In genomic region chr9:129458663-129459549, GRCh38 we compare ENCODE assay signal across 8 cellular contexts.
DNase-seq lines count a peak whose midpoint lies in the region; ATAC-seq and TF ChIP-seq lines count a peak whose summit lies in the region.

No MANE protein-coding gene starts in this region.

- H3K9me3 ChIP-seq in SK-N-SH (no peaks in the 10 kb centered on the region), aorta (ENCODE audit: control insufficient read depth, low read length) (no peaks in the 10 kb centered on the region)

- no peaks in the 10 kb centered on the region for H3K36me3 Mint-ChIP-seq in natural killer cell treated with Interleukin-12 subunit alpha and Interleukin-12 subunit beta and Interleukin-15 and Interleukin-18, amount 100 ng/mL, for 72 hours

- POLR2A ChIA-PET in SK-N-SH (lab: Yijun Ruan, JAX) = interaction anchor here (0.7 to 3.7 kb wide), 19 partner anchors 23 to 284 kb away, joined by 3 to 62 read pairs (median 6); partner anchors contain the start of genes IER5L and NTMT1

- H3F3A ChIP-seq in SK-N-SH (replicated peaks; ENCODE audit: insufficient read depth) = peaks cover 20% of the 10 kb centered on the region

- peak overlapping the region; percentile 25 for H3K4me3 Mint-ChIP-seq in natural killer cell treated with Interleukin-12 subunit alpha and Interleukin-12 subunit beta and Interleukin-15 and Interleukin-18, amount 100 ng/mL, for 72 hours

- DNase-seq in activated CD4-positive, CD25-positive, alpha-beta regulatory T cell treated with anti-CD3 and anti-CD28 coated beads, Interleukin-2, amount 50 U/mL, for 72 hours = peak; percentile 49
- DNase-seq in SK-N-SH (peak; percentile 90), dorsolateral prefrontal cortex (peak in 8 of 10 donors; percentile 52 to 80 (median 74)), aorta (peak; percentile 78 to 90), RPMI8226 (no peak)
- no peak for DNase-seq in natural killer cell treated with Interleukin-12 subunit alpha and Interleukin-12 subunit beta and Interleukin-15 and Interleukin-18, amount 100 ng/mL, for 72 hours (ENCODE audit: low spot score)

- H3K9ac ChIP-seq in SK-N-SH = no peak overlapping the region

- CTCF ChIA-PET in SK-N-SH (lab: Yijun Ruan, JAX) = interaction anchor here (0.7 to 4.5 kb wide), 10 partner anchors 9 to 320 kb away, joined by 3 to 28 read pairs (median 4); no protein-coding TSS in a partner anchor

- ATAC-seq in activated CD4-positive, CD25-positive, alpha-beta regulatory T cell treated with anti-CD3 and anti-CD28 coated beads, Interleukin-2, amount 50 U/mL, for 24 hours = no peak
- no peak for ATAC-seq in natural killer cell treated with Interleukin-12 subunit alpha and Interleukin-12 subunit beta and Interleukin-15 and Interleukin-18, amount 100 ng/mL, for 72 hours
- peak; percentile 51 for ATAC-seq in aorta (ENCODE audit: low FRiP score)
- ATAC-seq in HG03045 (IDR thresholded peaks at IDR 0.05; ENCODE audit: unreplicated experiment) = no peak

- H3K4me2 ChIP-seq in SK-N-SH = peak overlapping the region; percentile 71; the same call in 1 of the 2 replicates

- TF ChIP-seq CTCF in SK-N-SH (IDR thresholded peaks at IDR 0.05) = no peak
- peak in 1 of 56 donors; percentile 4 for TF ChIP-seq CTCF in dorsolateral prefrontal cortex (IDR thresholded peaks at IDR 0.05 in 54 of 56, conservative IDR thresholded peaks at IDR 0.05 in 2 of 56; ENCODE audit: low read depth in 1 of 56, partially characterized antibody in 56 of 56)

- H3K36me3 ChIP-seq in SK-N-SH (replicated peaks in 1 of 2; ENCODE audit: control insufficient read depth in 1 of 2, insufficient read depth in 2 of 2, low read length in 1 of 2) = no peaks in the 10 kb centered on the region
- no peaks in the 10 kb centered on the region for H3K36me3 ChIP-seq in aorta (ENCODE audit: control insufficient read depth in 1 of 2, insufficient read depth in 2 of 2, low read length in 1 of 2)

- TF ChIP-seq EP300 in SK-N-SH (IDR thresholded peaks at IDR 0.05; ENCODE audit: borderline replicate concordance in 1 of 2, low read depth in 1 of 2, low read length in 1 of 2) = peak in 1 of 2 experiments; percentile 68; a peak in 1 of 4 replicates

- H3K4me1 ChIP-seq in SK-N-SH (ENCODE audit: control insufficient read depth in 1 of 2, insufficient read depth in 2 of 2, low read depth in 1 of 2, low read length in 1 of 2) = peaks cover 30 to 43% of the 10 kb centered on the region in 2 experiments; a peak in 3 of 4 replicates
- no peaks in the 10 kb centered on the region for H3K4me1 ChIP-seq in aorta (ENCODE audit: control insufficient read depth in 1 of 2, insufficient read depth in 2 of 2, low read length in 2 of 2)

- H4K20me1 ChIP-seq in SK-N-SH (ENCODE audit: insufficient read depth) = no peaks in the 10 kb centered on the region

- H3K4me1 Mint-ChIP-seq in natural killer cell treated with Interleukin-12 subunit alpha and Interleukin-12 subunit beta and Interleukin-15 and Interleukin-18, amount 100 ng/mL, for 72 hours (ENCODE audit: low read depth in 2 of 2) = peaks cover 26 to 37% of the 10 kb centered on the region in 2 donors

- TF ChIP-seq RAD21 in SK-N-SH (IDR thresholded peaks at IDR 0.05; ENCODE audit: low read length) = peak; percentile 21

- peak overlapping the region; percentile 51; the same call in 1 of the 2 replicates for H2AFZ ChIP-seq in SK-N-SH (ENCODE audit: low read depth)

- H3K27me3 Mint-ChIP-seq in natural killer cell treated with Interleukin-12 subunit alpha and Interleukin-12 subunit beta and Interleukin-15 and Interleukin-18, amount 100 ng/mL, for 72 hours = no peaks in the 10 kb centered on the region

- H3K79me2 ChIP-seq in SK-N-SH (ENCODE audit: insufficient read depth) = no peaks in the 10 kb centered on the region

- H3K27ac ChIP-seq in SK-N-SH (ENCODE audit: low read depth in 2 of 2, low read length in 1 of 2) (peak overlapping the region; percentile 60 to 84; a peak in 3 of 4 replicates), dorsolateral prefrontal cortex (peak overlapping the region; percentile 71 to 100 (median 96)), aorta (ENCODE audit: low read depth in 1 of 2, low read length in 2 of 2) (peak overlapping the region in 1 of 2 donors; percentile 7)

- peak overlapping the region; percentile 5 to 63 for H3K27ac Mint-ChIP-seq in natural killer cell treated with Interleukin-12 subunit alpha and Interleukin-12 subunit beta and Interleukin-15 and Interleukin-18, amount 100 ng/mL, for 72 hours

- 63% methylated on average over 12 of the region's 29 CpGs for WGBS in SK-N-SH (ENCODE audit: low lambda C conversion rate)
- 12 to 20% methylated on average over 19 to 29 of the region's 29 CpGs for WGBS in aorta, 2 donors

- H3K27me3 ChIP-seq in SK-N-SH (ENCODE audit: insufficient read depth) = no peaks in the 10 kb centered on the region
- H3K27me3 ChIP-seq in dorsolateral prefrontal cortex = no peaks in the 10 kb centered on the region
- no peaks in the 10 kb centered on the region for H3K27me3 ChIP-seq in aorta (ENCODE audit: control insufficient read depth in 1 of 2, insufficient read depth in 2 of 2, low read length in 1 of 2)

- no peaks in the 10 kb centered on the region for H3K9me2 ChIP-seq in SK-N-SH

- H3K9me3 Mint-ChIP-seq in natural killer cell treated with Interleukin-12 subunit alpha and Interleukin-12 subunit beta and Interleukin-15 and Interleukin-18, amount 100 ng/mL, for 72 hours = no peaks in the 10 kb centered on the region

- intact Hi-C loops in dorsolateral prefrontal cortex (cut with DNase I) = loop anchor here (2.0 to 5.0 kb wide), 3 partner anchors 38 to 137 kb away; no protein-coding TSS in a partner anchor
- intact Hi-C loops in aorta (cut with DNase I) = no loop called here

- no peak overlapping the region for H3K4me3 ChIP-seq in SK-N-SH (ENCODE audit: low read depth in 2 of 2, low read length in 1 of 2)
- H3K4me3 ChIP-seq in dorsolateral prefrontal cortex = peak overlapping the region in 36 of 59 donors; percentile 6 to 57 (median 38)
- H3K4me3 ChIP-seq in aorta (ENCODE audit: low read length in 2 of 2) = no peak overlapping the region

TF ChIP-seq in SK-N-SH, 30 proteins besides CTCF, POLR2A, EP300 and RAD21 (continues in another document):
- TF ChIP-seq FOXM1 (IDR thresholded peaks at IDR 0.05; ENCODE audit: low read depth) (no peak), GATA2 (CRISPR knock-in tag; IDR thresholded peaks at IDR 0.05) (0 out of 2 replicates have a peak, but pooled peaks have one; percentile 2), TAF1 (IDR thresholded peaks at IDR 0.05; ENCODE audit: borderline replicate concordance, low read depth, low read length) (no peak), MAX (IDR thresholded peaks at IDR 0.05; ENCODE audit: low read depth) (no peak), MXI1 (IDR thresholded peaks at IDR 0.05; ENCODE audit: low read depth, low read length) (no peak)
- TF ChIP-seq, protein P1, sequence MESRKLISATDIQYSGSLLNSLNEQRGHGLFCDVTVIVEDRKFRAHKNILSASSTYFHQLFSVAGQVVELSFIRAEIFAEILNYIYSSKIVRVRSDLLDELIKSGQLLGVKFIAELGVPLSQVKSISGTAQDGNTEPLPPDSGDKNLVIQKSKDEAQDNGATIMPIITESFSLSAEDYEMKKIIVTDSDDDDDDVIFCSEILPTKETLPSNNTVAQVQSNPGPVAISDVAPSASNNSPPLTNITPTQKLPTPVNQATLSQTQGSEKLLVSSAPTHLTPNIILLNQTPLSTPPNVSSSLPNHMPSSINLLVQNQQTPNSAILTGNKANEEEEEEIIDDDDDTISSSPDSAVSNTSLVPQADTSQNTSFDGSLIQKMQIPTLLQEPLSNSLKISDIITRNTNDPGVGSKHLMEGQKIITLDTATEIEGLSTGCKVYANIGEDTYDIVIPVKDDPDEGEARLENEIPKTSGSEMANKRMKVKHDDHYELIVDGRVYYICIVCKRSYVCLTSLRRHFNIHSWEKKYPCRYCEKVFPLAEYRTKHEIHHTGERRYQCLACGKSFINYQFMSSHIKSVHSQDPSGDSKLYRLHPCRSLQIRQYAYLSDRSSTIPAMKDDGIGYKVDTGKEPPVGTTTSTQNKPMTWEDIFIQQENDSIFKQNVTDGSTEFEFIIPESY (IDR thresholded peaks at IDR 0.05; ENCODE audit: borderline replicate concordance, low read depth) = no peak
- TF ChIP-seq, protein P2, sequence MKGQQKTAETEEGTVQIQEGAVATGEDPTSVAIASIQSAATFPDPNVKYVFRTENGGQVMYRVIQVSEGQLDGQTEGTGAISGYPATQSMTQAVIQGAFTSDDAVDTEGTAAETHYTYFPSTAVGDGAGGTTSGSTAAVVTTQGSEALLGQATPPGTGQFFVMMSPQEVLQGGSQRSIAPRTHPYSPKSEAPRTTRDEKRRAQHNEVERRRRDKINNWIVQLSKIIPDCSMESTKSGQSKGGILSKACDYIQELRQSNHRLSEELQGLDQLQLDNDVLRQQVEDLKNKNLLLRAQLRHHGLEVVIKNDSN (IDR thresholded peaks at IDR 0.05; ENCODE audit: borderline replicate concordance, low read depth) = no peak
- TF ChIP-seq, protein P3, sequence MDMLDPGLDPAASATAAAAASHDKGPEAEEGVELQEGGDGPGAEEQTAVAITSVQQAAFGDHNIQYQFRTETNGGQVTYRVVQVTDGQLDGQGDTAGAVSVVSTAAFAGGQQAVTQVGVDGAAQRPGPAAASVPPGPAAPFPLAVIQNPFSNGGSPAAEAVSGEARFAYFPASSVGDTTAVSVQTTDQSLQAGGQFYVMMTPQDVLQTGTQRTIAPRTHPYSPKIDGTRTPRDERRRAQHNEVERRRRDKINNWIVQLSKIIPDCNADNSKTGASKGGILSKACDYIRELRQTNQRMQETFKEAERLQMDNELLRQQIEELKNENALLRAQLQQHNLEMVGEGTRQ (IDR thresholded peaks at IDR 0.05; ENCODE audit: borderline replicate concordance, low read depth, low read length) = no peak

Comparison
In these comparisons a context has a peak if more than half of its experiments do, and no peak if none do; other contexts are left out.
1. DNase-seq: peak in activated CD4-positive, CD25-positive, alpha-beta regulatory T cell treated with anti-CD3 and anti-CD28 coated beads, Interleukin-2, amount 50 U/mL, for 72 hours (single experiment), SK-N-SH (single experiment), dorsolateral prefrontal cortex (8 of 10) and aorta (2 of 2); none in natural killer cell treated with Interleukin-12 subunit alpha and Interleukin-12 subunit beta and Interleukin-15 and Interleukin-18, amount 100 ng/mL, for 72 hours (single experiment) and RPMI8226 (single experiment).
2. H3K4me3 ChIP-seq: peak in dorsolateral prefrontal cortex (36 of 59); none in SK-N-SH (0 of 2) and aorta (0 of 2).
3. intact Hi-C loops: an anchor here in dorsolateral prefrontal cortex (2.0 to 5.0 kb wide); none called in aorta.